In genomic region chr13:40058757-40059236, GRCh38 we compare ENCODE assay signal across 13 cellular contexts.
A peak's percentile ranks its signal among the peaks of the same experiment; 100 is the strongest.
DNase-seq lines count a peak whose midpoint lies in the region; ATAC-seq, FAIRE-seq and TF ChIP-seq lines count a peak whose summit lies in the region.
"Had no signal": no experiment of that assay in that cellular context is flagged by ENCODE, and none has a peak within 500 bp of the region (broad histone marks: within the 10 kb centered on the region; RNA-seq: fewer than 3 reads in every experiment).

No MANE protein-coding gene starts in this region.

- no peak overlapping the region for H3K4me3 Mint-ChIP-seq in CD14-positive monocyte

- no peaks in the 10 kb centered on the region for H3K9me3 Mint-ChIP-seq in CD14-positive monocyte

- no peak for TF ChIP-seq CTCF in GM06990 (IDR thresholded peaks at IDR 0.05; ENCODE audit: insufficient read depth, low read length, poor library complexity, severe bottlenecking)
- TF ChIP-seq CTCF in fibroblast of villous mesenchyme (IDR thresholded peaks at IDR 0.05; ENCODE audit: insufficient read depth, low read depth, low read length), result no peak
- TF ChIP-seq CTCF in CD14-positive monocyte (IDR thresholded peaks at IDR 0.05), result no peak

- intact Hi-C loops in CD14-positive monocyte (cut with micrococcal nuclease), result no loop called here

- no peaks in the 10 kb centered on the region for H3K4me1 Mint-ChIP-seq in CD14-positive monocyte

- ATAC-seq in GM18867 (IDR thresholded peaks at IDR 0.05; ENCODE audit: unreplicated experiment) (peak; percentile 45), GM21367 (IDR thresholded peaks at IDR 0.05; ENCODE audit: unreplicated experiment) (no peak)

- no peaks in the 10 kb centered on the region for H3K36me3 Mint-ChIP-seq in CD14-positive monocyte

- H3K4me3 ChIP-seq in GM06990 (replicated peaks; ENCODE audit: low read depth, low read length) (no peak overlapping the region; the same call in 1 of the 2 replicates), fibroblast of villous mesenchyme (ENCODE audit: low read depth, low read length) (no peak overlapping the region)
- H3K4me3 ChIP-seq: BLaER1 had no signal

- H3K27me3 ChIP-seq in GM06990 (replicated peaks; ENCODE audit: control insufficient read depth, insufficient read depth, low read length), result no peaks in the 10 kb centered on the region
- H3K27me3 ChIP-seq: BLaER1 had no signal

- no peak overlapping the region for H3K27ac Mint-ChIP-seq in CD14-positive monocyte

- H3K27me3 Mint-ChIP-seq in CD14-positive monocyte (ENCODE audit: low read depth in 3 of 3), result peaks cover 0 to 4% (median 0%) of the 10 kb centered on the region in 3 donors

- no peaks in the 10 kb centered on the region for H3K36me3 ChIP-seq in GM06990 (ENCODE audit: control insufficient read depth, insufficient read depth, low read length)
- H3K36me3 ChIP-seq: BLaER1 had no signal

- DNase-seq in GM06990 (ENCODE audit: extremely low read depth, insufficient read length) (peak; percentile 34), NCI-H2029 (lab: John Stamatoyannopoulos, UW) (peak; percentile 27), fibroblast of villous mesenchyme (ENCODE audit: low read depth) (peak; percentile 66), RKO (ENCODE audit: low spot score) (no peak), CD14-positive monocyte (ENCODE audit: low spot score) (no peak), RCC 7860 (ENCODE audit: low spot score) (no peak)
- DNase-seq: activated naive CD4-positive, alpha-beta T cell treated with anti-CD3 and anti-CD28 coated beads, Interleukin-2, amount 50 U/mL, for 16 hours; stimulated activated naive CD4-positive, alpha-beta T cell had no signal

- no peak for FAIRE-seq in RCC 7860 (lab: Jason Lieb, UNC)
- FAIRE-seq: colon, islet of Langerhans had no signal

Comparison
In these comparisons a context has a peak if more than half of its experiments do, and no peak if none do; other contexts are left out.
1. DNase-seq: peak in GM06990 (single experiment), NCI-H2029 (single experiment) and fibroblast of villous mesenchyme (single experiment); none in RKO (single experiment), CD14-positive monocyte (single experiment) and RCC 7860 (single experiment).